In the genomic region with DNA sequence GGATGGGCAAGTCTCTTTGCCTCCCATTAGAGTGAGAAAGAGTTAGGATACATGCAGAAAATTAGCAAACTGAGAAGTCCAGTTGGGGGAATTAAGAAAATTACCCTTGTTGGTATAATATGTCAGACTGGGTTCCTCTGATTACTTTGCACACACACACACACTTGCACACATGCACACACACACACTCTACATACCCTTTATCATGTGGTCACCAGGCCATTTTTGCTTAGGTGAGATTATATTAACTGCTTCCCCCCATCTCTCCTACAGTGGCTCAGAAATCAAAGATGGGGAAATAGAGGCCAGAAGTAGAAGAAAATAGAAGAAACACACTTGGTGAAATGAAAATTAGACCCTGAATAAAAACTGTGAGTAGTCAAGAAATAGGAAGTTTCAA, we compare ENCODE assay signal across 1 cellular context.
TF ChIP-seq lines count a peak whose summit lies in the region.

No MANE protein-coding gene starts in this region.

TF ChIP-seq in GM23338, 12 proteins besides CTCF, POLR2A, EP300 and RAD21 (continued from another document):
- TF ChIP-seq, protein P1, sequence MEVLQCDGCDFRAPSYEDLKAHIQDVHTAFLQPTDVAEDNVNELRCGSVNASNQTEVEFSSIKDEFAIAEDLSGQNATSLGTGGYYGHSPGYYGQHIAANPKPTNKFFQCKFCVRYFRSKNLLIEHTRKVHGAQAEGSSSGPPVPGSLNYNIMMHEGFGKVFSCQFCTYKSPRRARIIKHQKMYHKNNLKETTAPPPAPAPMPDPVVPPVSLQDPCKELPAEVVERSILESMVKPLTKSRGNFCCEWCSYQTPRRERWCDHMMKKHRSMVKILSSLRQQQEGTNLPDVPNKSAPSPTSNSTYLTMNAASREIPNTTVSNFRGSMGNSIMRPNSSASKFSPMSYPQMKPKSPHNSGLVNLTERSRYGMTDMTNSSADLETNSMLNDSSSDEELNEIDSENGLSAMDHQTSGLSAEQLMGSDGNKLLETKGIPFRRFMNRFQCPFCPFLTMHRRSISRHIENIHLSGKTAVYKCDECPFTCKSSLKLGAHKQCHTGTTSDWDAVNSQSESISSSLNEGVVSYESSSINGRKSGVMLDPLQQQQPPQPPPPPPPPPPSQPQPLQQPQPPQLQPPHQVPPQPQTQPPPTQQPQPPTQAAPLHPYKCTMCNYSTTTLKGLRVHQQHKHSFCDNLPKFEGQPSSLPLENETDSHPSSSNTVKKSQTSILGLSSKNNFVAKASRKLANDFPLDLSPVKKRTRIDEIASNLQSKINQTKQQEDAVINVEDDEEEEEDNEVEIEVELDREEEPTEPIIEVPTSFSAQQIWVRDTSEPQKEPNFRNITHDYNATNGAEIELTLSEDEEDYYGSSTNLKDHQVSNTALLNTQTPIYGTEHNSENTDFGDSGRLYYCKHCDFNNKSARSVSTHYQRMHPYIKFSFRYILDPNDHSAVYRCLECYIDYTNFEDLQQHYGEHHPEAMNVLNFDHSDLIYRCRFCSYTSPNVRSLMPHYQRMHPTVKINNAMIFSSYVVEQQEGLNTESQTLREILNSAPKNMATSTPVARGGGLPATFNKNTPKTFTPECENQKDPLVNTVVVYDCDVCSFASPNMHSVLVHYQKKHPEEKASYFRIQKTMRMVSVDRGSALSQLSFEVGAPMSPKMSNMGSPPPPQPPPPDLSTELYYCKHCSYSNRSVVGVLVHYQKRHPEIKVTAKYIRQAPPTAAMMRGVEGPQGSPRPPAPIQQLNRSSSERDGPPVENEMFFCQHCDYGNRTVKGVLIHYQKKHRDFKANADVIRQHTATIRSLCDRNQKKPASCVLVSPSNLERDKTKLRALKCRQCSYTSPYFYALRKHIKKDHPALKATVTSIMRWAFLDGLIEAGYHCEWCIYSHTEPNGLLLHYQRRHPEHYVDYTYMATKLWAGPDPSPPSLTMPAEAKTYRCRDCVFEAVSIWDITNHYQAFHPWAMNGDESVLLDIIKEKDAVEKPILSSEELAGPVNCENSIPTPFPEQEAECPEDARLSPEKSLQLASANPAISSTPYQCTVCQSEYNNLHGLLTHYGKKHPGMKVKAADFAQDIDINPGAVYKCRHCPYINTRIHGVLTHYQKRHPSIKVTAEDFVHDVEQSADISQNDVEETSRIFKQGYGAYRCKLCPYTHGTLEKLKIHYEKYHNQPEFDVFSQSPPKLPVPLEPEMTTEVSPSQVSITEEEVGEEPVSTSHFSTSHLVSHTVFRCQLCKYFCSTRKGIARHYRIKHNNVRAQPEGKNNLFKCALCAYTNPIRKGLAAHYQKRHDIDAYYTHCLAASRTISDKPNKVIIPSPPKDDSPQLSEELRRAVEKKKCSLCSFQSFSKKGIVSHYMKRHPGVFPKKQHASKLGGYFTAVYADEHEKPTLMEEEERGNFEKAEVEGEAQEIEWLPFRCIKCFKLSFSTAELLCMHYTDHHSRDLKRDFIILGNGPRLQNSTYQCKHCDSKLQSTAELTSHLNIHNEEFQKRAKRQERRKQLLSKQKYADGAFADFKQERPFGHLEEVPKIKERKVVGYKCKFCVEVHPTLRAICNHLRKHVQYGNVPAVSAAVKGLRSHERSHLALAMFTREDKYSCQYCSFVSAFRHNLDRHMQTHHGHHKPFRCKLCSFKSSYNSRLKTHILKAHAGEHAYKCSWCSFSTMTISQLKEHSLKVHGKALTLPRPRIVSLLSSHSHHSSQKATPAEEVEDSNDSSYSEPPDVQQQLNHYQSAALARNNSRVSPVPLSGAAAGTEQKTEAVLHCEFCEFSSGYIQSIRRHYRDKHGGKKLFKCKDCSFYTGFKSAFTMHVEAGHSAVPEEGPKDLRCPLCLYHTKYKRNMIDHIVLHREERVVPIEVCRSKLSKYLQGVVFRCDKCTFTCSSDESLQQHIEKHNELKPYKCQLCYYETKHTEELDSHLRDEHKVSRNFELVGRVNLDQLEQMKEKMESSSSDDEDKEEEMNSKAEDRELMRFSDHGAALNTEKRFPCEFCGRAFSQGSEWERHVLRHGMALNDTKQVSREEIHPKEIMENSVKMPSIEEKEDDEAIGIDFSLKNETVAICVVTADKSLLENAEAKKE (CRISPR knock-in tag; IDR thresholded peaks at IDR 0.05): no peak
- TF ChIP-seq JUNB (IDR thresholded peaks at IDR 0.05; ENCODE audit: unreplicated experiment): no peak
